26 cellular contexts compared by ENCODE assay signal in genomic region chr22:43554694-43555365, GRCh38.
"Had no signal": no experiment of that assay in that cellular context is flagged by ENCODE, and none has a peak within 500 bp of the region (broad histone marks: within the 10 kb centered on the region; RNA-seq: fewer than 3 reads in every experiment).

No MANE protein-coding gene starts in this region.

- H3K27me3 ChIP-seq: adrenal gland had no signal

- DNase-seq: activated CD4-positive, alpha-beta memory T cell treated with anti-CD3 and anti-CD28 coated beads, Interleukin-2, amount 10 ng/mL, durations not matched to agents 7 days and 5 days; activated CD4-positive, alpha-beta T cell treated with anti-CD3 and anti-CD28 coated beads for 36 hours; activated CD4-positive, alpha-beta T cell treated with anti-CD3 and anti-CD28 coated beads, Interleukin-2, amount 50 U/mL, for 1 hour; activated naive CD4-positive, alpha-beta T cell treated with anti-CD3 and anti-CD28 coated beads, Interleukin-2, amount 50 U/mL, for 16 hours; activated naive CD8-positive, alpha-beta T cell treated with anti-CD3 and anti-CD28 coated beads, Interleukin-2, amount 10 ng/mL, durations not matched to agents 7 days and 5 days; activated T-cell treated with anti-CD3 and anti-CD28 coated beads, Interleukin-2, amount 50 U/mL, for 48 hours; anterior cingulate cortex; Karpas-422; MM.1S; NCI-H1105; NCI-H1436; NCI-H1694 treated with DMSO at 0.1 percent for 48 hours; NCI-H2029 treated with DMSO at 0.1 percent for 48 hours; NCI-H510A treated with DMSO at 0.1 percent for 48 hours; NCI-H69; NK-92 treated with Interleukin-12 subunit alpha and Interleukin-12 subunit beta, amount 100 ng/mL, for 24 hours; OCI-M1; RPMI8226; T-cell had no signal

- H3K4me1 ChIP-seq: adrenal gland had no signal

- ATAC-seq: activated CD4-positive, alpha-beta T cell treated with anti-CD3 and anti-CD28 coated beads for 36 hours; activated T-helper 17 cell treated with anti-CD3 and anti-CD28 coated beads, Interleukin-2, amount 50 U/mL, for 72 hours; K562; Panc1; Right ventricle myocardium inferior; T-cell had no signal

- H3K4me1 Mint-ChIP-seq: activated CD4-positive, alpha-beta memory T cell treated with anti-CD3 and anti-CD28 coated beads, Interleukin-2, amount 10 ng/mL, durations not matched to agents 7 days and 5 days; activated CD4-positive, alpha-beta T cell treated with anti-CD3 and anti-CD28 coated beads for 36 hours; activated T-helper 17 cell treated with anti-CD3 and anti-CD28 coated beads, Interleukin-2, amount 50 U/mL, for 72 hours; T-cell had no signal

- H3K9me3 Mint-ChIP-seq: activated CD4-positive, alpha-beta memory T cell treated with anti-CD3 and anti-CD28 coated beads, Interleukin-2, amount 10 ng/mL, durations not matched to agents 7 days and 5 days; activated naive CD8-positive, alpha-beta T cell treated with anti-CD3 and anti-CD28 coated beads, Interleukin-2, amount 10 ng/mL, durations not matched to agents 7 days and 5 days; activated T-helper 17 cell treated with anti-CD3 and anti-CD28 coated beads, Interleukin-2, amount 50 U/mL, for 72 hours had no signal

- H3K4me3 ChIP-seq: adrenal gland, K562, SK-N-MC had no signal

- H3K27ac Mint-ChIP-seq: activated CD4-positive, alpha-beta memory T cell treated with anti-CD3 and anti-CD28 coated beads, Interleukin-2, amount 10 ng/mL, durations not matched to agents 7 days and 5 days; activated CD4-positive, alpha-beta T cell treated with anti-CD3 and anti-CD28 coated beads for 36 hours; activated naive CD8-positive, alpha-beta T cell treated with anti-CD3 and anti-CD28 coated beads, Interleukin-2, amount 10 ng/mL, durations not matched to agents 7 days and 5 days; activated T-helper 17 cell treated with anti-CD3 and anti-CD28 coated beads, Interleukin-2, amount 50 U/mL, for 72 hours; T-cell had no signal

- H3K36me3 ChIP-seq: adrenal gland had no signal

- H3K27ac ChIP-seq: adrenal gland, SK-N-MC, VCaP had no signal

- H3K4me3 Mint-ChIP-seq: activated CD4-positive, alpha-beta memory T cell treated with anti-CD3 and anti-CD28 coated beads, Interleukin-2, amount 10 ng/mL, durations not matched to agents 7 days and 5 days; activated CD4-positive, alpha-beta T cell treated with anti-CD3 and anti-CD28 coated beads for 36 hours; activated naive CD8-positive, alpha-beta T cell treated with anti-CD3 and anti-CD28 coated beads, Interleukin-2, amount 10 ng/mL, durations not matched to agents 7 days and 5 days; activated T-helper 17 cell treated with anti-CD3 and anti-CD28 coated beads, Interleukin-2, amount 50 U/mL, for 72 hours; T-cell had no signal

- H3K36me3 Mint-ChIP-seq: activated naive CD8-positive, alpha-beta T cell treated with anti-CD3 and anti-CD28 coated beads, Interleukin-2, amount 10 ng/mL, durations not matched to agents 7 days and 5 days; T-cell had no signal

- H3K27me3 Mint-ChIP-seq: activated CD4-positive, alpha-beta memory T cell treated with anti-CD3 and anti-CD28 coated beads, Interleukin-2, amount 10 ng/mL, durations not matched to agents 7 days and 5 days; activated naive CD8-positive, alpha-beta T cell treated with anti-CD3 and anti-CD28 coated beads, Interleukin-2, amount 10 ng/mL, durations not matched to agents 7 days and 5 days had no signal
